1 cellular context compared by ENCODE assay signal in genomic region chr20:36676701-36677421, GRCh38.
TF ChIP-seq lines count a peak whose summit lies in the region.

No MANE protein-coding gene starts in this region.

TF ChIP-seq in WTC11, 78 proteins besides CTCF, POLR2A, EP300 and RAD21 (continued from another document and continues in another):
- TF ChIP-seq AFF4 (CRISPR knock-in tag; IDR thresholded peaks at IDR 0.05; ENCODE audit: borderline replicate concordance) = no peak
- no peak for TF ChIP-seq ERG (CRISPR knock-in tag; IDR thresholded peaks at IDR 0.05)
- no peak for TF ChIP-seq IRF2 (CRISPR knock-in tag; IDR thresholded peaks at IDR 0.05; ENCODE audit: borderline replicate concordance, low read depth)
- no peak for TF ChIP-seq ZNF281 (CRISPR knock-in tag; IDR thresholded peaks at IDR 0.05)
- no peak for TF ChIP-seq ATF6 (CRISPR knock-in tag; IDR thresholded peaks at IDR 0.05)
- no peak for TF ChIP-seq GTF2I (CRISPR knock-in tag; conservative IDR thresholded peaks at IDR 0.05)
- TF ChIP-seq USF2 (CRISPR knock-in tag; IDR thresholded peaks at IDR 0.05) = peak; percentile 69
- no peak for TF ChIP-seq GRHL2 (CRISPR knock-in tag; IDR thresholded peaks at IDR 0.05; ENCODE audit: insufficient replicate concordance, severe bottlenecking)
- no peak for TF ChIP-seq RORB (CRISPR knock-in tag; IDR thresholded peaks at IDR 0.05)
- TF ChIP-seq MLX (CRISPR knock-in tag; IDR thresholded peaks at IDR 0.05) = no peak
- TF ChIP-seq ZSCAN18 (CRISPR knock-in tag; IDR thresholded peaks at IDR 0.05) = no peak
- TF ChIP-seq ZBTB21 (CRISPR knock-in tag; IDR thresholded peaks at IDR 0.05; ENCODE audit: borderline replicate concordance) = no peak; the same call in 1 of the 2 replicates
- TF ChIP-seq NR1H2 (CRISPR knock-in tag; IDR thresholded peaks at IDR 0.05) = no peak
- TF ChIP-seq RELA (CRISPR knock-in tag; IDR thresholded peaks at IDR 0.05; ENCODE audit: borderline replicate concordance) = no peak
- peak; percentile 68 for TF ChIP-seq SP1 (CRISPR knock-in tag; conservative IDR thresholded peaks at IDR 0.05)
- no peak for TF ChIP-seq CREB1 (CRISPR knock-in tag; IDR thresholded peaks at IDR 0.05)
- TF ChIP-seq JAZF1 (CRISPR knock-in tag; IDR thresholded peaks at IDR 0.05) = no peak
- TF ChIP-seq NFATC4 (CRISPR knock-in tag; IDR thresholded peaks at IDR 0.05) = no peak
- no peak for TF ChIP-seq ZNF671 (CRISPR knock-in tag; IDR thresholded peaks at IDR 0.05)
- TF ChIP-seq SMAD4 (CRISPR knock-in tag; IDR thresholded peaks at IDR 0.05) = no peak
- no peak for TF ChIP-seq ZNF512 (CRISPR knock-in tag; IDR thresholded peaks at IDR 0.05; ENCODE audit: borderline replicate concordance)
- 0 out of 2 replicates have a peak, but pooled peaks have one; percentile 42 for TF ChIP-seq ZMAT4 (CRISPR knock-in tag; IDR thresholded peaks at IDR 0.05)
- TF ChIP-seq STAT6 (CRISPR knock-in tag; conservative IDR thresholded peaks at IDR 0.05; ENCODE audit: low read depth) = no peak
- TF ChIP-seq MXD4 (CRISPR knock-in tag; IDR thresholded peaks at IDR 0.05; ENCODE audit: borderline replicate concordance) = no peak
- no peak for TF ChIP-seq AR (CRISPR knock-in tag; IDR thresholded peaks at IDR 0.05)
- TF ChIP-seq ATF3 (CRISPR knock-in tag; conservative IDR thresholded peaks at IDR 0.05) = no peak
- TF ChIP-seq ATF1 (CRISPR knock-in tag; IDR thresholded peaks at IDR 0.05) = 0 out of 2 replicates have a peak, but pooled peaks have one; percentile 61
- peak; percentile 81 for TF ChIP-seq USF1 (CRISPR knock-in tag; IDR thresholded peaks at IDR 0.05)
- no peak for TF ChIP-seq ELF4 (CRISPR knock-in tag; IDR thresholded peaks at IDR 0.05; ENCODE audit: low read depth)
- no peak for TF ChIP-seq TEAD4 (CRISPR knock-in tag; IDR thresholded peaks at IDR 0.05)
- TF ChIP-seq IRF1 (CRISPR knock-in tag; IDR thresholded peaks at IDR 0.05) = no peak
